ENCODE assay signal across 26 cellular contexts in genomic region chr20:57094991-57095390, GRCh38.
DNase-seq lines count a peak whose midpoint lies in the region; ATAC-seq, FAIRE-seq and TF ChIP-seq lines count a peak whose summit lies in the region.
"Had no signal": no experiment of that assay in that cellular context is flagged by ENCODE, and none has a peak within 500 bp of the region (broad histone marks: within the 10 kb centered on the region; RNA-seq: fewer than 3 reads in every experiment).

No MANE protein-coding gene starts in this region.

- H2AFZ ChIP-seq in osteoblast (ENCODE audit: low read length) (no peak overlapping the region), GM23338 (no peak overlapping the region), H9 (ENCODE audit: low read length) (no peak overlapping the region)

- H3K4me1 Mint-ChIP-seq in GM23338 (peaks cover 8% of the 10 kb centered on the region; the same call in 2 of the 3 replicates), H9 (peaks cover 11 to 21% of the 10 kb centered on the region in 2 experiments)

- H2BK15ac ChIP-seq in H9 (ENCODE audit: low read depth, low read length), result no peak overlapping the region

- no peak overlapping the region for H2BK5ac ChIP-seq in H9 (ENCODE audit: insufficient read length, low read length)

- no peak overlapping the region for H3K23ac ChIP-seq in H9 (ENCODE audit: insufficient read length, low read depth, low read length)

- no peak for DNase-seq in HTR-8/SVneo (ENCODE audit: insufficient read length, low spot score)
- peak; percentile 51 for DNase-seq in kidney
- DNase-seq in osteoblast (ENCODE audit: insufficient read length, low spot score, missing footprints), result peak; percentile 76
- DNase-seq in urothelium cell line (ENCODE audit: low spot score), result no peak
- DNase-seq in GM23338 (ENCODE audit: low spot score), result no peak
- no peak for DNase-seq in H9
- DNase-seq: 8988T; ACHN; AML-193; BE2C; CD4-positive, alpha-beta T cell; CD8-positive, alpha-beta memory T cell; DMS 273 treated with DMSO at 0.1 percent for 48 hours; DMS79; EL; GDM1; GOT3; HCEC 1CT had no signal

- FAIRE-seq in HTR-8/SVneo (lab: Jason Lieb, UNC), result peak; percentile 44
- no peak for FAIRE-seq in kidney (lab: Jason Lieb, UNC)
- peak; percentile 30 for FAIRE-seq in urothelium cell line (lab: Jason Lieb, UNC)
- FAIRE-seq: A549, D721Med, GM12878, GM19239, H54 had no signal

- H3K36me3 ChIP-seq in kidney (ENCODE audit: control insufficient read depth in 1 of 2, insufficient read depth in 2 of 2, low read length in 2 of 2) (no peaks in the 10 kb centered on the region), osteoblast (ENCODE audit: insufficient read depth, low read length) (no peaks in the 10 kb centered on the region), GM23338 (ENCODE audit: insufficient read depth) (no peaks in the 10 kb centered on the region)
- H3K36me3 ChIP-seq: BE2C; BLaER1 treated with 17β-estradiol and CSF1 and Interleukin-3, amounts not matched to agents 10 nM and 100 nM had no signal

- no peaks in the 10 kb centered on the region; the same call in 2 of the 3 replicates for H3K9me3 Mint-ChIP-seq in GM23338
- peaks cover 0 to 10% of the 10 kb centered on the region in 2 experiments; a peak in 1 of 5 replicates for H3K9me3 Mint-ChIP-seq in H9
- H3K9me3 Mint-ChIP-seq: CD4-positive, alpha-beta T cell had no signal

- no peak overlapping the region for H3K4me2 ChIP-seq in osteoblast (ENCODE audit: insufficient read depth, low read length)
- no peak overlapping the region for H3K4me2 ChIP-seq in GM23338
- no peak overlapping the region for H3K4me2 ChIP-seq in H9 (ENCODE audit: insufficient read depth, insufficient read length, low read length)
- H3K4me2 ChIP-seq: A549; BLaER1 treated with 17β-estradiol and CSF1 and Interleukin-3, amounts not matched to agents 10 nM and 100 nM had no signal

- H3K9ac ChIP-seq in kidney (ENCODE audit: low read length in 2 of 2), result no peak overlapping the region
- no peak overlapping the region for H3K9ac ChIP-seq in H9 (ENCODE audit: extremely low read depth, insufficient read length, low read length)
- H3K9ac ChIP-seq: BLaER1 treated with 17β-estradiol and CSF1 and Interleukin-3, amounts not matched to agents 10 nM and 100 nM had no signal

- no peak overlapping the region for H3K27ac ChIP-seq in kidney (ENCODE audit: low read depth in 2 of 2, low read length in 2 of 2)
- no peak overlapping the region for H3K27ac ChIP-seq in osteoblast (ENCODE audit: low read depth, low read length)
- no peak overlapping the region for H3K27ac ChIP-seq in GM23338 (ENCODE audit: low read depth)
- H3K27ac ChIP-seq in H9 (ENCODE audit: insufficient read length, low read depth, low read length), result no peak overlapping the region
- H3K27ac ChIP-seq: A549; BLaER1 treated with 17β-estradiol and CSF1 and Interleukin-3, amounts not matched to agents 10 nM and 100 nM had no signal

- H4K20me1 ChIP-seq in osteoblast (ENCODE audit: insufficient read depth, low read length) (no peaks in the 10 kb centered on the region), GM23338 (replicated peaks; ENCODE audit: insufficient read depth) (no peaks in the 10 kb centered on the region), H9 (ENCODE audit: control insufficient read depth, insufficient read depth, insufficient read length) (no peaks in the 10 kb centered on the region)
- H4K20me1 ChIP-seq: BLaER1 treated with 17β-estradiol and CSF1 and Interleukin-3, amounts not matched to agents 10 nM and 100 nM had no signal

- H3K27me3 ChIP-seq in osteoblast (ENCODE audit: insufficient read depth, low read length) (no peaks in the 10 kb centered on the region), GM23338 (ENCODE audit: insufficient read depth) (peaks cover 8% of the 10 kb centered on the region; the same call in 1 of the 2 replicates), H9 (ENCODE audit: insufficient read depth, low read length) (no peaks in the 10 kb centered on the region; the same call in 1 of the 2 replicates)
- H3K27me3 ChIP-seq: BE2C; BLaER1 treated with 17β-estradiol and CSF1 and Interleukin-3, amounts not matched to agents 10 nM and 100 nM had no signal

- no peak overlapping the region for H4K8ac ChIP-seq in H9 (replicated peaks; ENCODE audit: insufficient read length, low read depth, low read length)

- no peak overlapping the region for H2AK5ac ChIP-seq in H9 (ENCODE audit: insufficient read length, low read length)

- no peak overlapping the region for H3K4me3 ChIP-seq in kidney (ENCODE audit: low read length in 2 of 2)
- H3K4me3 ChIP-seq in osteoblast (ENCODE audit: insufficient read depth, low read length), result no peak overlapping the region
- no peak overlapping the region for H3K4me3 ChIP-seq in GM23338
- H3K4me3 ChIP-seq: A549; BLaER1 treated with 17β-estradiol and CSF1 and Interleukin-3, amounts not matched to agents 10 nM and 100 nM; GM12878 had no signal

- H4K5ac ChIP-seq in H9 (ENCODE audit: insufficient read length, low read depth, low read length), result no peak overlapping the region

- no peak overlapping the region for H2BK120ac ChIP-seq in H9 (ENCODE audit: low read depth, low read length, poor library complexity, severe bottlenecking)

- no peaks in the 10 kb centered on the region for H3K79me1 ChIP-seq in H9 (ENCODE audit: insufficient read depth, low read depth, low read length, poor library complexity, severe bottlenecking)

- H3K36me3 Mint-ChIP-seq in GM23338 (ENCODE audit: low read depth) (no peaks in the 10 kb centered on the region), H9 (ENCODE audit: insufficient read depth in 1 of 3, low read depth in 3 of 3) (no peaks in the 10 kb centered on the region; a peak in 1 of 7 replicates)
- H3K36me3 Mint-ChIP-seq: CD14-positive monocyte; CD8-positive, alpha-beta memory T cell had no signal

- H3K4me1 ChIP-seq in kidney (ENCODE audit: control insufficient read depth in 1 of 2, insufficient read depth in 1 of 2, low read depth in 1 of 2, low read length in 2 of 2), result no peaks in the 10 kb centered on the region
- H3K4me1 ChIP-seq in osteoblast (ENCODE audit: insufficient read depth, low read length), result no peaks in the 10 kb centered on the region
- no peaks in the 10 kb centered on the region for H3K4me1 ChIP-seq in GM23338 (ENCODE audit: insufficient read depth)
- H3K4me1 ChIP-seq in H9 (ENCODE audit: insufficient read depth, low read length), result no peaks in the 10 kb centered on the region
- H3K4me1 ChIP-seq: A549, BE2C had no signal

- H3K4ac ChIP-seq in H9 (ENCODE audit: low read depth, low read length), result no peak overlapping the region

- H3K9me3 ChIP-seq in kidney (ENCODE audit: control insufficient read depth in 1 of 2, low read length in 2 of 2), result no peaks in the 10 kb centered on the region
- no peaks in the 10 kb centered on the region for H3K9me3 ChIP-seq in osteoblast (ENCODE audit: low read depth, low read length)
- H3K9me3 ChIP-seq in H9 (ENCODE audit: control insufficient read depth, low read depth, low read length), result no peaks in the 10 kb centered on the region
- H3K9me3 ChIP-seq: BE2C; BLaER1 treated with 17β-estradiol and CSF1 and Interleukin-3, amounts not matched to agents 10 nM and 100 nM had no signal

- no peak overlapping the region for H3T11ph ChIP-seq in H9 (ENCODE audit: low read length)

- TF ChIP-seq CTCF in kidney (IDR thresholded peaks at IDR 0.05; ENCODE audit: borderline replicate concordance, extremely low read depth, insufficient read depth) (no peak), osteoblast (IDR thresholded peaks at IDR 0.05; ENCODE audit: extremely low read depth, low read depth, low read length) (no peak), GM23338 (conservative IDR thresholded peaks at IDR 0.05; ENCODE audit: low read depth in 2 of 2) (no peak), H9 (conservative IDR thresholded peaks at IDR 0.05) (no peak)

- no peak overlapping the region for H3K27ac Mint-ChIP-seq in GM23338
- peak overlapping the region in 1 of 3 experiments; percentile 30; a peak in 2 of 7 replicates for H3K27ac Mint-ChIP-seq in H9
- H3K27ac Mint-ChIP-seq: CD14-positive monocyte; CD4-positive, alpha-beta T cell; CD8-positive, alpha-beta memory T cell had no signal

- peaks cover 18% of the 10 kb centered on the region for H3K27me3 Mint-ChIP-seq in GM23338 (ENCODE audit: insufficient read depth, low read depth, poor library complexity)
- peaks cover 35% of the 10 kb centered on the region for H3K27me3 Mint-ChIP-seq in H9 (ENCODE audit: low read depth)

- no peak overlapping the region for H3K56ac ChIP-seq in H9 (ENCODE audit: insufficient read length, low read depth, low read length)

- no peaks in the 10 kb centered on the region for H3K79me2 ChIP-seq in osteoblast (ENCODE audit: insufficient read depth, low read length)
- H3K79me2 ChIP-seq in GM23338 (replicated peaks; ENCODE audit: insufficient read depth), result no peaks in the 10 kb centered on the region
- no peaks in the 10 kb centered on the region for H3K79me2 ChIP-seq in H9 (ENCODE audit: insufficient read depth, low read length)

- H3K4me3 Mint-ChIP-seq in GM23338, result no peak overlapping the region
- no peak overlapping the region for H3K4me3 Mint-ChIP-seq in H9
- H3K4me3 Mint-ChIP-seq: CD14-positive monocyte; CD4-positive, alpha-beta T cell; CD8-positive, alpha-beta memory T cell had no signal

- no peaks in the 10 kb centered on the region for H3K9me2 ChIP-seq in GM23338 (ENCODE audit: insufficient read depth)

- no peaks in the 10 kb centered on the region for H3K23me2 ChIP-seq in H9 (ENCODE audit: insufficient read length, low read depth, low read length, poor library complexity, severe bottlenecking)

- intact Hi-C loops in kidney (cut with DNase I), result loop anchor here (5.0 kb wide), 1 partner anchor 252 kb away; no protein-coding TSS in a partner anchor

- H4K91ac ChIP-seq in H9 (ENCODE audit: insufficient read length, low read depth, low read length), result no peak overlapping the region

- WGBS in H9 (ENCODE audit: extremely low coverage, insufficient read length, low lambda C conversion rate), result no CpG with 5 or more reads among the region's 12 CpGs

- H3F3A ChIP-seq in GM23338 (replicated peaks; ENCODE audit: low read depth), result no peaks in the 10 kb centered on the region

- no peak overlapping the region for H2BK12ac ChIP-seq in H9 (ENCODE audit: insufficient read length, low read depth, low read length)

- no peak overlapping the region for H3K18ac ChIP-seq in H9 (ENCODE audit: insufficient read length, low read depth, low read length)

- ATAC-seq in GM23338, result no peak
- no peak for ATAC-seq in HG02759 (IDR thresholded peaks at IDR 0.05; ENCODE audit: unreplicated experiment)
- ATAC-seq: A549, GM12878 had no signal

- H3K14ac ChIP-seq in H9 (ENCODE audit: insufficient read depth, low read length), result no peak overlapping the region

- no peak overlapping the region for H2BK20ac ChIP-seq in H9 (ENCODE audit: low read depth, low read length, poor library complexity, severe bottlenecking)

TF ChIP-seq in GM23338, 12 proteins besides CTCF, POLR2A, EP300 and RAD21 (continues in another document):
- TF ChIP-seq NANOG (IDR thresholded peaks at IDR 0.05; ENCODE audit: borderline replicate concordance), result no peak

Comparison
In these comparisons a context has a peak if more than half of its experiments do, and no peak if none do; other contexts are left out.
1. DNase-seq: peak in kidney (single experiment) and osteoblast (single experiment); none in HTR-8/SVneo (single experiment), urothelium cell line (single experiment), GM23338 (single experiment) and H9 (single experiment).